Comparison of ENCODE assay signal across 35 cellular contexts in the genomic region with DNA sequence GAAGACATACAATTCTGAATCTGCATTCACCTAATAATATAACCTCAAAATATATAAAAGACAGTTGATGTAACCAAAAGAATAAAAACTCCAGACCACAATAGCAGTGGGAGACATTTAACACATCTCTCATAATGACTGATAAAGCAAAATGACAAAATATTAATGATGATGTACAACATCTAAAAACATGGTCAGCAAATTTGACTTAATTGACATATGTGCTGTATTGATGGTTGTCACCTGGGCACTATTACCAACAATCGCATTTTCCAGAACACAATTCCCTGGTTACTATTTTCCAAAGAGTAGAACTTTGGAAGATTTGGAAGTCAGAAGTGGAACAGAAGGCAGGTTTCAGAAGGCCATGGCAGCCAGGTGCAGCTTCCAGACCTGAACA.
"Had no signal": no experiment of that assay in that cellular context is flagged by ENCODE, and none has a peak within 500 bp of the region (broad histone marks: within the 10 kb centered on the region; RNA-seq: fewer than 3 reads in every experiment).

No MANE protein-coding gene starts in this region.

- H3K4me3 ChIP-seq: MG63 had no signal

- H3K36me3 ChIP-seq: MG63 had no signal

- DNase-seq: Kasumi-1, MG63, MM.1S, MV-4-11, NCI-H1048, NCI-H1092, NCI-H1092 treated with DMSO at 0.1 percent for 48 hours, NCI-H1105, NCI-H1105 treated with DMSO at 0.1 percent for 48 hours, NCI-H1417, NCI-H1417 treated with DMSO at 0.1 percent for 48 hours, NCI-H1436, NCI-H1436 treated with DMSO at 0.1 percent for 48 hours, NCI-H146, NCI-H1694, NCI-H1694 treated with DMSO at 0.1 percent for 48 hours, NCI-H187, NCI-H187 treated with DMSO at 0.1 percent for 48 hours, NCI-H1930, NCI-H2029, NCI-H2029 treated with DMSO at 0.1 percent for 48 hours, NCI-H2081, NCI-H2081 treated with DMSO at 0.1 percent for 48 hours, NCI-H2107, NCI-H2171, NCI-H2171 treated with DMSO at 0.1 percent for 48 hours, NCI-H2227 treated with DMSO at 0.1 percent for 48 hours, NCI-H226, NCI-H345, NCI-H446, NCI-H446 treated with DMSO at 0.1 percent for 48 hours, NCI-H510A, NCI-H510A treated with DMSO at 0.1 percent for 48 hours, NCI-H524, NCI-H524 treated with DMSO at 0.1 percent for 48 hours had no signal

- H3K9me3 ChIP-seq: MG63 had no signal

- H3K27me3 ChIP-seq: MG63 had no signal
